In the genomic region with DNA sequence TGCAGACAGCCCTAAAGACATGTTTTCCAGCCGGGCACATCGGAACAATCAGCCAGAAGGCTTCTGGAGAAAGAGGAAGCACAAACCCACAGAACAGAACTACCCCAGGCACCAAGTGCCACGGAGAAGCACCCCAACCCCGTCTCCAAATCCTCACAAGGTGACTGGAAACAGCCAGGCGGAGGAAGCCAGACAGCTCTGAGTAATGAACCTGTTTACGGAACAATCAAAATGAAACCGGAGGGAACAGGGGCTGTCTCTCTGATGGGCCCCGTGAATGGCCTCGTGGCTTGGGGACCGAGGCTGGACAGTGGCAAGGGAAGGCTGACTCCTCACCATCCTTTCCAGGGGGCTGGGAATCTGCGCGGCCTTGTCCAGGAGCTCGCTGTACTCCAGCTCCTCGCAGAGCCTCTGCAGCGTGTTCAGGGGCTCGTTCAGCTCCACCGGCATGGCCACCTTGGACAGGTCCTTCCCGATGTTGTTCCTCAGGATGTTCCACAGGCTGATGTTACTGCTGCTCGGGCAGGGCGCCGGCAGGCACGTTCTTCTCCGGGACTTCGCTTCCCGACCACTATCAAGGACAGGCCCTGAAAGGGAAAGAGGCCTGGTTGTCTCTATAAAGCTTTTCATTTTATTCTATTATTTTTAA, we compare ENCODE assay signal across 11 cellular contexts.
A peak's percentile ranks its signal among the peaks of the same experiment; 100 is the strongest.
DNase-seq lines count a peak whose midpoint lies in the region; ATAC-seq and TF ChIP-seq lines count a peak whose summit lies in the region.
"Had no signal": no experiment of that assay in that cellular context is flagged by ENCODE, and none has a peak within 500 bp of the region (broad histone marks: within the 10 kb centered on the region; RNA-seq: fewer than 3 reads in every experiment).

No MANE protein-coding gene starts in this region.

- CTCF ChIA-PET in RWPE1 (lab: Yijun Ruan, JAX) = interaction anchor here (1.3 kb wide), 1 partner anchor 145 kb away, joined by 4 read pairs; no protein-coding TSS in a partner anchor

- no peaks in the 10 kb centered on the region for H3K9me3 ChIP-seq in osteoblast (ENCODE audit: low read depth, low read length)

- no peaks in the 10 kb centered on the region for H3K79me2 ChIP-seq in osteoblast (ENCODE audit: insufficient read depth, low read length)

- peaks cover 25% of the 10 kb centered on the region for H3K4me1 ChIP-seq in osteoblast (ENCODE audit: insufficient read depth, low read length)

- POLR2A ChIA-PET in RWPE1 (lab: Yijun Ruan, JAX; ENCODE audit: low non-redundant PET) = interaction anchor here (0.6 kb wide), 1 partner anchor 12 kb away, joined by 3 read pairs; no protein-coding TSS in a partner anchor

- no peak for TF ChIP-seq CTCF in RWPE1 (conservative IDR thresholded peaks at IDR 0.05; ENCODE audit: low read depth)
- TF ChIP-seq CTCF in osteoblast (IDR thresholded peaks at IDR 0.05; ENCODE audit: extremely low read depth, low read depth, low read length) = no peak

- peaks cover 25% of the 10 kb centered on the region for H3K36me3 ChIP-seq in osteoblast (ENCODE audit: insufficient read depth, low read length)

- in situ Hi-C loops in G401 (cut with HindIII; ENCODE audit: low sequenced_read_pairs) = no loop called here

- ATAC-seq in GM18511 (IDR thresholded peaks at IDR 0.05; ENCODE audit: unreplicated experiment) = peak; percentile 41
- peak; percentile 52 for ATAC-seq in HG02571 (IDR thresholded peaks at IDR 0.05; ENCODE audit: unreplicated experiment)
- ATAC-seq: activated T-cell treated with anti-CD3 and anti-CD28 coated beads, Interleukin-2, amount 50 U/mL, for 72 hours had no signal

- H3K27me3 ChIP-seq in osteoblast (ENCODE audit: insufficient read depth, low read length) = no peaks in the 10 kb centered on the region

- H3K4me3 ChIP-seq in osteoblast (ENCODE audit: insufficient read depth, low read length) = no peak overlapping the region

- H4K20me1 ChIP-seq in osteoblast (ENCODE audit: insufficient read depth, low read length) = no peaks in the 10 kb centered on the region

- peak overlapping the region; percentile 27 for H2AFZ ChIP-seq in osteoblast (ENCODE audit: low read length)

- no peak overlapping the region for H3K4me2 ChIP-seq in osteoblast (ENCODE audit: insufficient read depth, low read length)

- DNase-seq in RWPE1 (ENCODE audit: low spot score) (no peak), osteoblast (ENCODE audit: insufficient read length, low spot score, missing footprints) (no peak), COLO829 (ENCODE audit: low spot score) (no peak), NCI-H345 (lab: John Stamatoyannopoulos, UW) (no peak), NCI-H2227 (lab: John Stamatoyannopoulos, UW; ENCODE audit: unreplicated experiment) (no peak), G401 (ENCODE audit: low spot score) (no peak)
- DNase-seq: GF-D8, RPMI8226 had no signal

- H3K27ac ChIP-seq in RWPE1 = peak overlapping the region; percentile 47
- no peak overlapping the region for H3K27ac ChIP-seq in osteoblast (ENCODE audit: low read depth, low read length)
